Comparison of ENCODE assay signal across 25 cellular contexts in the genomic region with DNA sequence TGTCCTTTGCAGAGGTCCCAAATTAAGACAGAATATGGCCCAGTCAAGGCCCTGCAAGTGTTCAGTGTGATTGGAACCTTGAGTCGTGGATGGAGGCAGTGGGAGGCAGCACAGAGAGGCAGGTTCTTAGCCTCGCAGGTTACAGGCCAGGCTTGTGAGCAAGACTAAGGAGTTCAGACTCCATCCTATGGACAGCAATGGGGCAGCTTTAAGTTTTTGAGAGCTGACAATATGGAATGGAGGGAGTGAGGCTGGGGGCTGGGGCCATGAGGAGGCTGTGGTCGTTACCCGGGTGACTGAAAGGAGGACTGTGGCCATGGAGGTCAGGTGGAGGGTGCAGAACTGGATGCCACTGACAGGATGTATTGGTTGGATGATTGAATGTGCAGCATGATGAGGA.
"Had no signal": no experiment of that assay in that cellular context is flagged by ENCODE, and none has a peak within 500 bp of the region (broad histone marks: within the 10 kb centered on the region; RNA-seq: fewer than 3 reads in every experiment).

No MANE protein-coding gene starts in this region.

- DNase-seq: activated CD4-positive, alpha-beta T cell treated with anti-CD3 and anti-CD28 coated beads for 48 hours; activated effector memory CD4-positive, alpha-beta T cell treated with Interleukin-2 at 50 U/mL for 16 hours; activated naive CD4-positive, alpha-beta T cell treated with Interleukin-2 at 50 U/mL for 16 hours; anterior cingulate cortex; cerebellar nuclear complex; dorsolateral prefrontal cortex; effector memory CD8-positive, alpha-beta T cell; foreskin fibroblast; heart left ventricle; left ventricle myocardium superior; mammary epithelial cell; pancreas; stimulated activated CD4-positive, alpha-beta T cell treated with anti-CD3 and anti-CD28 coated beads, Interleukin-2, amount 100 ng/mL, for 48 hours; stimulated activated naive CD8-positive, alpha-beta T cell treated with anti-CD3 and anti-CD28 coated beads, Interleukin-15, Interleukin-2, amounts not matched to agents 100 U/mL and 50 U/mL, for 24 hours; T-helper 9 cell; testis; transverse colon; WERI-Rb-1 had no signal

- H3K36me3 ChIP-seq: colonic mucosa, heart left ventricle, neutrophil, pancreas, right lobe of liver, transverse colon, WERI-Rb-1 had no signal

- H3K27me3 ChIP-seq: colonic mucosa, dorsolateral prefrontal cortex, heart left ventricle, neutrophil, pancreas, right lobe of liver, testis, transverse colon had no signal

- H3K27ac ChIP-seq: colonic mucosa, dorsolateral prefrontal cortex, heart left ventricle, neutrophil, pancreas, right lobe of liver, testis, transverse colon, WERI-Rb-1 had no signal

- FAIRE-seq: endothelial cell of umbilical vein, pancreas, TTC549, urothelium cell line had no signal

- ATAC-seq: activated CD8-positive, alpha-beta T cell treated with anti-CD3 and anti-CD28 coated beads, Interleukin-2, amount 10 ng/mL, durations not matched to agents 7 days and 5 days; effector memory CD8-positive, alpha-beta T cell; left ventricle myocardium superior; pancreas; right lobe of liver; stimulated activated naive CD8-positive, alpha-beta T cell treated with anti-CD3 and anti-CD28 coated beads, Interleukin-15, Interleukin-2, amounts not matched to agents 100 U/mL and 50 U/mL, for 24 hours had no signal

- H3K4me3 ChIP-seq: colonic mucosa, dorsolateral prefrontal cortex, heart left ventricle, pancreas, right lobe of liver, testis, transverse colon had no signal

- H3K4me1 ChIP-seq: heart left ventricle, testis had no signal

- H3K9me3 ChIP-seq: colonic mucosa, heart left ventricle, neutrophil, pancreas, right lobe of liver, testis, transverse colon had no signal
